Comparison of ENCODE assay signal across 8 cellular contexts in the genomic region with DNA sequence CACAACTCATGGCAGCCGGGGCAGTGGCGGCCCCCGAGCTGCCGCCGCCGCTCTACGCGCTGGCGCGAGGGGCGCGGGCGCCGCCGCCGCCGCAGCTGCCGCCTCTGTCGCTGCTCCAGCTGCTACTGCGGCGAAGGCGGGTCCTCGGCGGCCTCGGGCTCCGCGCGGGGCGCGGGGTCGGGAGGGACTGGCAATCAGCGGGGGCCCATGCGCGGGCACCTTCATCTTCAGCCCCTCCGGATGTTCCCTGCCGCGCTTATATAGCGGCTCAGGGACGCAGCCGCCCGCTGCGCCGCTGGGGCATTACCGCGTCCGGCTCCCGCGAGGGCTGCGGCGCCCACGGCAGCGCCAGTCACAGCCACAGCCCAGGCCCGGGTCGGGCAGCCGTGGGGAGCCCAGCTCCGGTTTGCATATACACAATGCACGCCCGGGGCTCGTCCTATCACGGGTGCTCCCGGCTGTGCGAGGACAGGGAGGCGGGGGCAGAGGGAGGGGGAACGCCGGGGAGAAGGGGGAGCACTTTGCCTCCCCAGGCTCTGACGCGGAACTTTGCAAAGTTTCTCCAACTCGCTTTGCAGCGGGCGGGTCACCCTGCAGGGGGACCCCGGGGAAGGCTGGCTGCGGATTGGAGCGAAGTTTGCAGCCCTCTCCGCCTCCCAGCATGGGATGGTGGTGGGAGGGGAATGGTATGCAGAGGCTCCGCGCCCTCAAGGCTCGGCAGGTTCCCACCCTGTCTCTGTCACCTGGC. TPM values are rescaled to one million over a fixed set of nuclear protein-coding genes. Genes with fewer than 3 reads are reported as not detected.
DNase-seq lines count a peak whose midpoint lies in the region; ATAC-seq lines count a peak whose summit lies in the region.

A gene with protein sequence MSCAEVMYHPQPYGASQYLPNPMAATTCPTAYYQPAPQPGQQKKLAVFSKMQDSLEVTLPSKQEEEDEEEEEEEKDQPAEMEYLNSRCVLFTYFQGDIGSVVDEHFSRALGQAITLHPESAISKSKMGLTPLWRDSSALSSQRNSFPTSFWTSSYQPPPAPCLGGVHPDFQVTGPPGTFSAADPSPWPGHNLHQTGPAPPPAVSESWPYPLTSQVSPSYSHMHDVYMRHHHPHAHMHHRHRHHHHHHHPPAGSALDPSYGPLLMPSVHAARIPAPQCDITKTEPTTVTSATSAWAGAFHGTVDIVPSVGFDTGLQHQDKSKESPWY (minus strand): TSS at position 416 of the 748 bp plus-strand sequence. CDS start 406 bp downstream, at position 10.

- H3K27me3 ChIP-seq in BLaER1, result peaks cover 21% of the 10 kb centered on the region
- H3K27me3 ChIP-seq in H7 (ENCODE audit: control insufficient read depth, insufficient read depth, low read length), result peaks cover 15% of the 10 kb centered on the region
- H3K27me3 ChIP-seq in endocrine pancreas (ENCODE audit: control insufficient read depth, insufficient read depth, low read length), result peaks cover 5% of the 10 kb centered on the region
- peaks cover 12% of the 10 kb centered on the region for H3K27me3 ChIP-seq in thymus (ENCODE audit: control insufficient read depth, insufficient read depth)

- H3K36me3 ChIP-seq in BLaER1, result no peaks in the 10 kb centered on the region
- no peaks in the 10 kb centered on the region for H3K36me3 ChIP-seq in H7 (replicated peaks; ENCODE audit: control insufficient read depth, insufficient read depth, low read length)
- H3K36me3 ChIP-seq in endocrine pancreas (ENCODE audit: control insufficient read depth, insufficient read depth, low read length), result no peaks in the 10 kb centered on the region
- H3K36me3 ChIP-seq in thymus (ENCODE audit: control insufficient read depth, insufficient read depth), result no peaks in the 10 kb centered on the region

- no peak within 1 kb of the TSS for H3K27ac ChIP-seq in BLaER1
- H3K27ac ChIP-seq in thymus (ENCODE audit: low read depth), result peak within 1 kb of the TSS; percentile 2

- no peaks in the 10 kb centered on the region for H4K20me1 ChIP-seq in BLaER1

- H3K4me2 ChIP-seq in BLaER1, result peak within 1 kb of the TSS; percentile 86

- WGBS in thymus, result under 1% methylated on average over 77 of the region's 77 CpGs

- H3K4me1 ChIP-seq in BLaER1 (no peaks in the 10 kb centered on the region), endocrine pancreas (ENCODE audit: control insufficient read depth, insufficient read depth, low read length) (no peaks in the 10 kb centered on the region), thymus (ENCODE audit: control insufficient read depth, insufficient read depth, low read length) (no peaks in the 10 kb centered on the region)

- H3K9me3 ChIP-seq in BLaER1 (peaks cover 7% of the 10 kb centered on the region), endocrine pancreas (ENCODE audit: control insufficient read depth, low read length) (no peaks in the 10 kb centered on the region), thymus (ENCODE audit: control insufficient read depth) (no peaks in the 10 kb centered on the region)

- H3K9ac ChIP-seq in BLaER1, result peak within 1 kb of the TSS; percentile 53
- peak within 1 kb of the TSS; percentile 21 for H3K9ac ChIP-seq in endocrine pancreas (ENCODE audit: control insufficient read depth, insufficient read depth, low read length)

- H3K4me3 ChIP-seq in BLaER1 (peak within 1 kb of the TSS; percentile 66), H7 (ENCODE audit: insufficient read depth, low read depth, low read length) (peak within 1 kb of the TSS; percentile 70), endocrine pancreas (ENCODE audit: control insufficient read depth, insufficient read depth, low read length) (no peak within 1 kb of the TSS), thymus (ENCODE audit: low read length) (peak within 1 kb of the TSS; percentile 51)

- DNase-seq in H7 (peak; percentile 86), RPMI7951 (ENCODE audit: low read depth) (peak; percentile 90), lung microvascular endothelial cell (ENCODE audit: low read depth in 2 of 2) (peak; percentile 11 to 61), activated gamma-delta T cell treated with Interleukin-2 at 50 U/mL for 16 hours (no peak)

- no peak for ATAC-seq in GM21737 (IDR thresholded peaks at IDR 0.05; ENCODE audit: unreplicated experiment)

RNA-seq across cellular contexts. Expression of the gene that starts here (rescaled TPM):
- total RNA-seq in H7 (2014; rRNA removed; shearing (Covaris generic)), result 1.5 and 1.8 TPM in 2 replicates
- total RNA-seq in RPMI7951 (2014; rRNA removed; shearing (Covaris generic)), result 10.4 and 19.8 TPM in 2 replicates
- 0.20 and 0.22 TPM in 2 replicates for total RNA-seq in lung microvascular endothelial cell
- polyA plus RNA-seq in thymus, result 2.1 TPM

Comparison
In these comparisons a context has a peak if more than half of its experiments do, and no peak if none do; other contexts are left out.
1. Peak in DNase-seq in lung microvascular endothelial cell; RNA of the gene not detected or under 1 TPM.